In the genomic region with DNA sequence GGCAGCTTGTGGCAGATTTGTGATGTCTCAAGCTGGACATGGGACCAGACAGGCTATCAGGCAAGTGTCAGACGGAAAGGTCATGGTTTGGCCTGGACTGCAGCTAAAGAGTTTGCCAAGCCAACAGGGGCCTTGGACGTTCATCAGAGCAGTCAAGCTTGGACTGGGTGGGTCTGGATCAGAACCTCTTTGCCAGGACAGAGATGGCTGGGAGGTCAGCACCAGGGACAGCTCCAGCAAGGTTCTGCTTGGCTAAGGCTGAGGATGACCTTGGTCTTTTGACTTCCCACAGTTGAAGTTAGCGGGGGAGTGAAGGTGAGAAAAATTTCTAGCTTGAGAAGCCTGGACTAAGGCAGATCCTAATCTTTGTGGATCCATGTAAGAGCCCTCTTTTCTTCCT, we compare ENCODE assay signal across 11 cellular contexts.
A peak's percentile ranks its signal among the peaks of the same experiment; 100 is the strongest.
DNase-seq lines count a peak whose midpoint lies in the region; ATAC-seq and TF ChIP-seq lines count a peak whose summit lies in the region.
"Had no signal": no experiment of that assay in that cellular context is flagged by ENCODE, and none has a peak within 500 bp of the region (broad histone marks: within the 10 kb centered on the region; RNA-seq: fewer than 3 reads in every experiment).

No MANE protein-coding gene starts in this region.

- no peak overlapping the region for H3K4me2 ChIP-seq in Karpas-422 (ENCODE audit: low read depth, low read length, poor library complexity, severe bottlenecking)

- TF ChIP-seq CTCF in brain microvascular endothelial cell (IDR thresholded peaks at IDR 0.05; ENCODE audit: low read depth, low read length, missing control alignments) = no peak
- no peak for TF ChIP-seq CTCF in neural crest cell (conservative IDR thresholded peaks at IDR 0.05)

- no peak for ATAC-seq in GM18861 (IDR thresholded peaks at IDR 0.05; ENCODE audit: unreplicated experiment)

- no peaks in the 10 kb centered on the region for H3K9me3 Mint-ChIP-seq in neural crest cell
- H3K9me3 Mint-ChIP-seq: activated naive CD4-positive, alpha-beta T cell treated with anti-CD3 and anti-CD28 coated beads, Interleukin-2, amount 50 U/mL, for 24 hours; nephron had no signal

- H3K79me2 ChIP-seq in Karpas-422 (ENCODE audit: low read length) = no peaks in the 10 kb centered on the region

- H3K9me2 ChIP-seq in Karpas-422 (replicated peaks; ENCODE audit: insufficient read depth, low read length) = no peaks in the 10 kb centered on the region

- in situ Hi-C loops in brain microvascular endothelial cell (cut with HindIII; ENCODE audit: low pct_ligation_motif_present, low sequenced_read_pairs) = no loop called here

- H3K36me3 Mint-ChIP-seq in neural crest cell (ENCODE audit: low read depth) = no peaks in the 10 kb centered on the region
- H3K36me3 Mint-ChIP-seq: activated naive CD4-positive, alpha-beta T cell treated with anti-CD3 and anti-CD28 coated beads, Interleukin-2, amount 50 U/mL, for 24 hours had no signal

- no peaks in the 10 kb centered on the region for H3K4me1 ChIP-seq in Karpas-422 (ENCODE audit: low read length)

- H3K9ac ChIP-seq in Karpas-422 (ENCODE audit: low read length) = no peak overlapping the region

- H4K20me1 ChIP-seq in Karpas-422 (ENCODE audit: insufficient read depth, low read depth, low read length) = 0 out of 2 replicates have a peak, but pooled peaks cover 5% of the 10 kb centered on the region

- no peaks in the 10 kb centered on the region for H3K4me1 Mint-ChIP-seq in neural crest cell
- H3K4me1 Mint-ChIP-seq: activated naive CD4-positive, alpha-beta T cell treated with anti-CD3 and anti-CD28 coated beads, Interleukin-2, amount 50 U/mL, for 24 hours had no signal

- peaks cover 52% of the 10 kb centered on the region for H3K27me3 Mint-ChIP-seq in neural crest cell (ENCODE audit: low read depth)

- H3K27ac ChIP-seq in Karpas-422 (ENCODE audit: low read length) = no peak overlapping the region
- H3K27ac ChIP-seq in brain microvascular endothelial cell = no peak overlapping the region

- H3K4me3 Mint-ChIP-seq in neural crest cell = no peak overlapping the region
- H3K4me3 Mint-ChIP-seq: activated naive CD4-positive, alpha-beta T cell treated with anti-CD3 and anti-CD28 coated beads, Interleukin-2, amount 50 U/mL, for 24 hours; nephron had no signal

- no peak overlapping the region for H3K27ac Mint-ChIP-seq in neural crest cell (ENCODE audit: unreplicated experiment)
- H3K27ac Mint-ChIP-seq: activated naive CD4-positive, alpha-beta T cell treated with anti-CD3 and anti-CD28 coated beads, Interleukin-2, amount 50 U/mL, for 24 hours; nephron had no signal

- H3K9me3 ChIP-seq in Karpas-422 (ENCODE audit: low read length) = no peaks in the 10 kb centered on the region

- DNase-seq in activated CD8-positive, alpha-beta memory T cell treated with anti-CD3 and anti-CD28 coated beads, Interleukin-2, amount 50 U/mL, for 48 hours = peak; percentile 57
- no peak for DNase-seq in activated CD8-positive, alpha-beta memory T cell treated with anti-CD3 and anti-CD28 coated beads, Interleukin-2, amount 50 U/mL, for 4 hours
- DNase-seq in Karpas-422 = peak; percentile 65
- peak; percentile 0 for DNase-seq in brain microvascular endothelial cell
- peak; percentile 40 for DNase-seq in neural crest cell (ENCODE audit: low read depth, low spot score)
- DNase-seq in D341Med (ENCODE audit: low spot score) = no peak
- no peak for DNase-seq in cerebellar nuclear complex (lab: John Stamatoyannopoulos, UW)
- DNase-seq: NCI-H187 had no signal

- H3K27me3 ChIP-seq in Karpas-422 (ENCODE audit: low read length) (no peaks in the 10 kb centered on the region), brain microvascular endothelial cell (replicated peaks) (no peaks in the 10 kb centered on the region)

- H3K4me3 ChIP-seq in Karpas-422 (ENCODE audit: low read length) (no peak overlapping the region), brain microvascular endothelial cell (ENCODE audit: low read depth, low read length) (no peak overlapping the region)

- H2AFZ ChIP-seq in Karpas-422 (ENCODE audit: low read length) = no peak overlapping the region

- no peaks in the 10 kb centered on the region for H3K36me3 ChIP-seq in Karpas-422 (ENCODE audit: insufficient read depth, low read length)
- H3K36me3 ChIP-seq in brain microvascular endothelial cell (replicated peaks) = no peaks in the 10 kb centered on the region

Comparison
In these comparisons a context has a peak if more than half of its experiments do, and no peak if none do; other contexts are left out.
1. DNase-seq: peak in activated CD8-positive, alpha-beta memory T cell treated with anti-CD3 and anti-CD28 coated beads, Interleukin-2, amount 50 U/mL, for 48 hours (single experiment), Karpas-422 (single experiment), brain microvascular endothelial cell (single experiment) and neural crest cell (single experiment); none in activated CD8-positive, alpha-beta memory T cell treated with anti-CD3 and anti-CD28 coated beads, Interleukin-2, amount 50 U/mL, for 4 hours (single experiment), D341Med (single experiment) and cerebellar nuclear complex (0 of 2).